12 cellular contexts compared by ENCODE assay signal in the genomic region with DNA sequence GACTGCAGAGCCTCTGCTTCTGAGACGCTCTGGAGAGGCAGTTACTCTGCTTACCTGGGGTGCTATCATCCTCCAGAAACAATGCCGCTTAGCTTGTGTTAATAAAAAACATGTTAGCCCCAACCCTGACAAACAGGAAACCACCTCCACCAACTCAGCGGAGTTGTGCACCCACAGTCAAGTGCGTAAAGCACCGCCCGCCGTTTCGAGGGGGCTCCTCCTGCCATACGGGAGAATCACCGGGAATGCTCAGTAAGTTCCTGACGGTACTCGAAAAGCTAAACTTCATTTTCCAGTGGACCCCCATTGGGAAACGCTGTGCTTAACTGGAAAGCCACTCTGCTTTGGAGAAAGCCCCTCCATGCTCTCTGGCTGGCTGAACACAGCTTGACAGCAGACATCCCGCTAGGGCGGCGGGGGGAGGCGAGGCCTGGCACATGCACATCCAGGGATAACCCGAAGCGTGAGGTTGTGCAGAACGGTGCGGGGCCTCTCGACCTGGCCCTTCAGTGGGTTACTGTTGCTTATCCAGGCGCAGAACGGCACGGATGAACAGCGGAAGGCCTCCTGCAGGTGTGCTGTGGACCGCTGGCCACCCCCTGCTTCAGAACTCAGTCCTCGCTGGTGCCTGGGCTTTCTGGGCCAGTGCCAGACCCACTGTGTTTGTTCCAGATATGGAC. TPM values are rescaled to one million over a fixed set of nuclear protein-coding genes. Genes with fewer than 3 reads are reported as not detected.
A peak's percentile ranks its signal among the peaks of the same experiment; 100 is the strongest.
DNase-seq lines count a peak whose midpoint lies in the region; ATAC-seq and TF ChIP-seq lines count a peak whose summit lies in the region.
"Had no signal": no experiment of that assay in that cellular context is flagged by ENCODE, and none has a peak within 500 bp of the region (broad histone marks: within the 10 kb centered on the region; RNA-seq: fewer than 3 reads in every experiment).

No MANE protein-coding gene starts in this region.

- H3K4me1 ChIP-seq in CD8-positive, alpha-beta T cell (ENCODE audit: insufficient read depth, low read length) = peaks cover 41% of the 10 kb centered on the region
- peaks cover 3% of the 10 kb centered on the region for H3K4me1 ChIP-seq in GM23338 (ENCODE audit: insufficient read depth)
- H3K4me1 ChIP-seq in naive thymus-derived CD4-positive, alpha-beta T cell (ENCODE audit: control insufficient read depth in 2 of 2, insufficient read depth in 2 of 2, low read length in 2 of 2) = peaks cover 33 to 34% of the 10 kb centered on the region in 2 donors
- H3K4me1 ChIP-seq in sigmoid colon = peaks cover 0 to 14% (median 0%) of the 10 kb centered on the region in 4 donors

- H3F3A ChIP-seq in GM23338 (replicated peaks; ENCODE audit: low read depth) = no peaks in the 10 kb centered on the region

- TF ChIP-seq CTCF in CD8-positive, alpha-beta T cell (IDR thresholded peaks at IDR 0.05) = no peak
- TF ChIP-seq CTCF in GM23338 (conservative IDR thresholded peaks at IDR 0.05; ENCODE audit: low read depth in 2 of 2) (no peak), sigmoid colon (IDR thresholded peaks at IDR 0.05) (no peak)

- H4K20me1 ChIP-seq in GM23338 (replicated peaks; ENCODE audit: insufficient read depth) = no peaks in the 10 kb centered on the region

- H3K4me1 Mint-ChIP-seq in CD8-positive, alpha-beta T cell (ENCODE audit: low read depth) = peaks cover 48% of the 10 kb centered on the region
- H3K4me1 Mint-ChIP-seq in GM23338 = peaks cover 15% of the 10 kb centered on the region; the same call in 2 of the 3 replicates
- peaks cover 15 to 53% (median 33%) of the 10 kb centered on the region in 7 donors for H3K4me1 Mint-ChIP-seq in naive thymus-derived CD4-positive, alpha-beta T cell

- H3K27ac ChIP-seq in CD8-positive, alpha-beta T cell (ENCODE audit: low read depth, low read length) = no peak overlapping the region
- H3K27ac ChIP-seq in GM23338 (ENCODE audit: low read depth) (no peak overlapping the region), sigmoid colon (no peak overlapping the region)
- H3K27ac ChIP-seq in naive thymus-derived CD4-positive, alpha-beta T cell (ENCODE audit: low read depth, low read length) = no peak overlapping the region
- H3K27ac ChIP-seq: left lung had no signal

- peak in 5 of 7 experiments; percentile 28 to 75 (median 39) for DNase-seq in CD8-positive, alpha-beta T cell
- DNase-seq in GM23338 (ENCODE audit: low spot score) = no peak
- DNase-seq in activated effector memory CD4-positive, alpha-beta T cell treated with Interleukin-2 at 50 U/mL for 16 hours = peak; percentile 27
- peak in 6 of 9 donors; percentile 23 to 61 (median 36) for DNase-seq in naive thymus-derived CD4-positive, alpha-beta T cell
- DNase-seq in sigmoid colon = no peak
- no peak for DNase-seq in superior temporal gyrus (ENCODE audit: extremely low spot score)
- DNase-seq: NCI-H1694, NCI-H748 treated with DMSO at 0.1 percent for 48 hours had no signal

- no peak overlapping the region for H2AFZ ChIP-seq in GM23338

- H3K36me3 Mint-ChIP-seq in CD8-positive, alpha-beta T cell = no peaks in the 10 kb centered on the region
- H3K36me3 Mint-ChIP-seq in GM23338 (ENCODE audit: low read depth) = no peaks in the 10 kb centered on the region
- peaks cover 0 to 6% (median 0%) of the 10 kb centered on the region in 5 donors for H3K36me3 Mint-ChIP-seq in naive thymus-derived CD4-positive, alpha-beta T cell
- H3K36me3 Mint-ChIP-seq: IgD-negative memory B cell had no signal

- H3K4me3 Mint-ChIP-seq in CD8-positive, alpha-beta T cell = peak overlapping the region; percentile 69
- no peak overlapping the region for H3K4me3 Mint-ChIP-seq in GM23338
- peak overlapping the region; percentile 25 to 81 (median 70) for H3K4me3 Mint-ChIP-seq in naive thymus-derived CD4-positive, alpha-beta T cell
- H3K4me3 Mint-ChIP-seq: IgD-negative memory B cell, neural crest cell had no signal

- H3K4me3 ChIP-seq in CD8-positive, alpha-beta T cell (ENCODE audit: low read depth, low read length) = peak overlapping the region; percentile 14
- H3K4me3 ChIP-seq in GM23338 (no peak overlapping the region), sigmoid colon (no peak overlapping the region)
- peak overlapping the region; percentile 39 for H3K4me3 ChIP-seq in naive thymus-derived CD4-positive, alpha-beta T cell (ENCODE audit: low read length)
- H3K4me3 ChIP-seq: left lung had no signal

- CTCF ChIA-PET in CD8-positive, alpha-beta T cell (lab: Charles Lee) = interaction anchor here (0.8 to 1.3 kb wide), 2 partner anchors 15 to 23 kb away, joined by 3 to 5 read pairs; no protein-coding TSS in a partner anchor
- CTCF ChIA-PET in naive thymus-derived CD4-positive, alpha-beta T cell (lab: Charles Lee) = interaction anchor here (0.9 kb wide), 1 partner anchor 9 kb away, joined by 3 read pairs; no protein-coding TSS in a partner anchor

- no peak for TF ChIP-seq EP300 in sigmoid colon (IDR thresholded peaks at IDR 0.05)

- H3K27me3 ChIP-seq in CD8-positive, alpha-beta T cell (ENCODE audit: insufficient read depth, low read length) = no peaks in the 10 kb centered on the region
- H3K27me3 ChIP-seq in GM23338 (ENCODE audit: insufficient read depth) = no peaks in the 10 kb centered on the region
- H3K27me3 ChIP-seq in naive thymus-derived CD4-positive, alpha-beta T cell (ENCODE audit: control insufficient read depth in 2 of 2, insufficient read depth in 2 of 2, low read length in 2 of 2) = no peaks in the 10 kb centered on the region
- H3K27me3 ChIP-seq in sigmoid colon = no peaks in the 10 kb centered on the region
- H3K27me3 ChIP-seq: left lung had no signal

- POLR2A ChIA-PET in CD8-positive, alpha-beta T cell (lab: Charles Lee) = interaction anchor here (0.7 to 1.6 kb wide), 4 partner anchors 9 to 391 kb away, joined by 3 read pairs; no protein-coding TSS in a partner anchor
- POLR2A ChIA-PET in naive thymus-derived CD4-positive, alpha-beta T cell (lab: Charles Lee) = no interaction called here

- H3K79me2 ChIP-seq in GM23338 (replicated peaks; ENCODE audit: insufficient read depth) = no peaks in the 10 kb centered on the region; the same call in 1 of the 2 replicates

- no peaks in the 10 kb centered on the region; the same call in 1 of the 2 replicates for H3K9me2 ChIP-seq in GM23338 (ENCODE audit: insufficient read depth)

- no peak overlapping the region for H3K4me2 ChIP-seq in GM23338

- intact Hi-C loops in CD8-positive, alpha-beta T cell (cut with DNase I, micrococcal nuclease) = no loop called here
- intact Hi-C loops in naive thymus-derived CD4-positive, alpha-beta T cell (cut with micrococcal nuclease) = no loop called here
- intact Hi-C loops in sigmoid colon (cut with DNase I) = no loop called here

- H3K27ac Mint-ChIP-seq in CD8-positive, alpha-beta T cell = peak overlapping the region; percentile 27
- 0 out of 2 replicates have a peak overlapping the region, but pooled peaks have one; percentile 33 for H3K27ac Mint-ChIP-seq in GM23338
- H3K27ac Mint-ChIP-seq in naive thymus-derived CD4-positive, alpha-beta T cell = peak overlapping the region in 5 of 9 donors; percentile 7 to 56 (median 19)
- H3K27ac Mint-ChIP-seq: IgD-negative memory B cell had no signal

- 80 to 90% methylated on average over 28 of the region's 28 CpGs for WGBS in sigmoid colon, 2 donors

- no peaks in the 10 kb centered on the region for H3K27me3 Mint-ChIP-seq in CD8-positive, alpha-beta T cell (ENCODE audit: low read depth)
- no peaks in the 10 kb centered on the region for H3K27me3 Mint-ChIP-seq in GM23338 (ENCODE audit: insufficient read depth, low read depth, poor library complexity)
- H3K27me3 Mint-ChIP-seq in naive thymus-derived CD4-positive, alpha-beta T cell = peaks cover 0 to 8% (median 0%) of the 10 kb centered on the region in 5 donors

- no peak for TF ChIP-seq POLR2A in sigmoid colon (IDR thresholded peaks at IDR 0.05)

- no peaks in the 10 kb centered on the region for H3K36me3 ChIP-seq in CD8-positive, alpha-beta T cell (ENCODE audit: insufficient read depth, low read length)
- H3K36me3 ChIP-seq in GM23338 (ENCODE audit: insufficient read depth) (no peaks in the 10 kb centered on the region), sigmoid colon (peaks cover 0 to 21% (median 8%) of the 10 kb centered on the region in 4 donors)
- no peaks in the 10 kb centered on the region for H3K36me3 ChIP-seq in naive thymus-derived CD4-positive, alpha-beta T cell (ENCODE audit: control insufficient read depth in 2 of 3, insufficient read depth in 3 of 3, low read length in 3 of 3)

- H3K9me3 Mint-ChIP-seq in CD8-positive, alpha-beta T cell = no peaks in the 10 kb centered on the region
- H3K9me3 Mint-ChIP-seq in GM23338 = no peaks in the 10 kb centered on the region
- peaks cover 0 to 4% (median 0%) of the 10 kb centered on the region in 11 donors for H3K9me3 Mint-ChIP-seq in naive thymus-derived CD4-positive, alpha-beta T cell
- H3K9me3 Mint-ChIP-seq: neural crest cell had no signal

- ATAC-seq in CD8-positive, alpha-beta T cell = peak; percentile 79
- ATAC-seq in GM23338 = no peak
- ATAC-seq in naive thymus-derived CD4-positive, alpha-beta T cell = peak; percentile 55
- no peak for ATAC-seq in GM18511 (IDR thresholded peaks at IDR 0.05; ENCODE audit: unreplicated experiment)
- ATAC-seq: left lung had no signal

- H3K9me3 ChIP-seq in CD8-positive, alpha-beta T cell (ENCODE audit: low read length) = no peaks in the 10 kb centered on the region
- no peaks in the 10 kb centered on the region for H3K9me3 ChIP-seq in naive thymus-derived CD4-positive, alpha-beta T cell (ENCODE audit: control insufficient read depth in 2 of 3, low read length in 3 of 3)
- H3K9me3 ChIP-seq in sigmoid colon = no peaks in the 10 kb centered on the region
- H3K9me3 ChIP-seq: left lung had no signal

TF ChIP-seq in GM23338, 12 proteins besides CTCF, POLR2A, EP300 and RAD21:
- no peak for TF ChIP-seq POLR2AphosphoS5 (IDR thresholded peaks at IDR 0.05; ENCODE audit: low read depth)
- TF ChIP-seq EZH2 (IDR thresholded peaks at IDR 0.05; ENCODE audit: low read depth, unreplicated experiment) = no peak
- no peak for TF ChIP-seq JUNB (IDR thresholded peaks at IDR 0.05; ENCODE audit: unreplicated experiment)
- TF ChIP-seq ZNF331 (CRISPR knock-in tag; IDR thresholded peaks at IDR 0.05; ENCODE audit: low read depth) = no peak

RNA-seq across cellular contexts. Expression of gene GAS6, which starts 17.1 kb away (rescaled TPM):
- total RNA-seq in CD8-positive, alpha-beta T cell = 1 to 10 TPM; 1.2 TPM
- 18.0 and 21.2 TPM in 2 replicates for total RNA-seq in GM23338 (2014; rRNA removed; shearing (Covaris generic))
- polyA plus RNA-seq in GM23338 (2016; fragmentation: Nextera tagmentation; extraction: Ambion mirVana) (7.9 and 8.8 TPM in 2 replicates), sigmoid colon (100 to 1,000 TPM in 1 of 3 donors, 10 to 100 TPM in 2; 27.0 to 101 (median 28.2) TPM)
- total RNA-seq in naive thymus-derived CD4-positive, alpha-beta T cell = 1 to 10 TPM; 2.4 to 5.5 (median 3.2) TPM
- polyA plus RNA-seq in naive thymus-derived CD4-positive, alpha-beta T cell = under 1 TPM in 1 of 2 donors, not detected in 1; 0.38 TPM
- total RNA-seq in sigmoid colon = 100 to 1,000 TPM in 1 of 4 donors, 10 to 100 TPM in 3; 34.4 to 105 (median 70.4) TPM

Comparison
In these comparisons a context has a peak if more than half of its experiments do, and no peak if none do; other contexts are left out.
1. ATAC-seq: peak in CD8-positive, alpha-beta T cell (single experiment) and naive thymus-derived CD4-positive, alpha-beta T cell (single experiment); none in GM23338 (single experiment) and GM18511 (single experiment).
2. DNase-seq: peak in CD8-positive, alpha-beta T cell (5 of 7), activated effector memory CD4-positive, alpha-beta T cell treated with Interleukin-2 at 50 U/mL for 16 hours (single experiment) and naive thymus-derived CD4-positive, alpha-beta T cell (6 of 9); none in GM23338 (single experiment), sigmoid colon (single experiment) and superior temporal gyrus (single experiment).
3. H3K4me3 ChIP-seq: peak in CD8-positive, alpha-beta T cell (single experiment) and naive thymus-derived CD4-positive, alpha-beta T cell (single experiment); none in GM23338 (single experiment) and sigmoid colon (0 of 4).
4. Peak in every context shown above with its lines, with median percentiles within 50 percentile points of each other: H3K27ac Mint-ChIP-seq.